8 cellular contexts compared by ENCODE assay signal in the genomic region with DNA sequence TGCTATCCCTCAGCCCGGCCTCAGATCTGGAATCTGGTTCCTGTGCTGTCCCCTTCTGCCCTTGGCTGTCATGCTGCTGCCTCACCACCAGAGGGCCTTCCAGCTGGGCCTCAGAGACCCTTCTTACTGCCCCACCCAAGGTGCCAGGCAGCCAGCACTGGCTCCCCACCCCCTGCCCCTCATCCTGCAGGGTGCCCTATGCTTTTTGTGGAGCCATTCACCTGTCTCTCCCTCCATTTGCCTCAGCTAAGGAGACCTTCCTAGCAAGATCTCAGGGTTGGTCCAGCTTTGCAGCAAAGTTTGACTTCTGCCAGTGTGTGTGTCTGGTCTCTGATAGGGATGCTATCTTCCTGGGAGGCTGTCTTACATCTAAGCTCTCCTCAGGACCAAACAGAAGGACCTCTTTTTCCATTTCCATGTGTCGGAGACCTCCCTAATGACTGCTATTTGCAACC.
DNase-seq lines count a peak whose midpoint lies in the region; ATAC-seq and TF ChIP-seq lines count a peak whose summit lies in the region.

No MANE protein-coding gene starts in this region.

- H3K27ac ChIP-seq in coronary artery: no peak overlapping the region

- H3K4me3 Mint-ChIP-seq in nephron: peak overlapping the region in 1 of 3 experiments; percentile 15

- H3K36me3 Mint-ChIP-seq in nephron (ENCODE audit: low read depth): no peaks in the 10 kb centered on the region

- peak; percentile 49 for DNase-seq in activated gamma-delta T cell treated with Interleukin-2 at 50 U/mL for 16 hours
- DNase-seq in activated gamma-delta T cell (lab: John Stamatoyannopoulos, UW): no peak
- DNase-seq in LoVo (ENCODE audit: low spot score): peak; percentile 30
- peak; percentile 47 for DNase-seq in activated CD4-positive, CD25-positive, alpha-beta regulatory T cell treated with anti-CD3 and anti-CD28 coated beads, Interleukin-2, amount 50 U/mL, for 72 hours
- no peak for DNase-seq in coronary artery (ENCODE audit: low spot score)
- DNase-seq in OCI-M2 (lab: John Stamatoyannopoulos, UW; ENCODE audit: unreplicated experiment): no peak

- H3K4me3 ChIP-seq in coronary artery: no peak overlapping the region

- TF ChIP-seq CTCF in coronary artery (IDR thresholded peaks at IDR 0.05) (peak; percentile 46), nephron (IDR thresholded peaks at IDR 0.05; ENCODE audit: unreplicated experiment in 3 of 3) (peak; percentile 41 to 64 (median 57))

- H3K9me3 Mint-ChIP-seq in nephron: no peaks in the 10 kb centered on the region

- no peak for ATAC-seq in HG03039 (IDR thresholded peaks at IDR 0.05; ENCODE audit: unreplicated experiment)

- peaks cover 8% of the 10 kb centered on the region for H3K4me1 Mint-ChIP-seq in nephron

- peaks cover 79% of the 10 kb centered on the region for H3K27me3 Mint-ChIP-seq in nephron (ENCODE audit: low read depth)

- H3K27ac Mint-ChIP-seq in nephron: no peak overlapping the region

Comparison
In these comparisons a context has a peak if more than half of its experiments do, and no peak if none do; other contexts are left out.
1. DNase-seq: peak in activated gamma-delta T cell treated with Interleukin-2 at 50 U/mL for 16 hours (single experiment), LoVo (single experiment) and activated CD4-positive, CD25-positive, alpha-beta regulatory T cell treated with anti-CD3 and anti-CD28 coated beads, Interleukin-2, amount 50 U/mL, for 72 hours (single experiment); none in activated gamma-delta T cell (single experiment), coronary artery (single experiment) and OCI-M2 (single experiment).